In genomic region chr22:20427104-20427944, GRCh38 we compare ENCODE assay signal across 26 cellular contexts. TPM values are rescaled to one million over a fixed set of nuclear protein-coding genes. Genes with fewer than 3 reads are reported as not detected.
DNase-seq lines count a peak whose midpoint lies in the region; ATAC-seq, FAIRE-seq and TF ChIP-seq lines count a peak whose summit lies in the region.
"Had no signal": no experiment of that assay in that cellular context is flagged by ENCODE, and none has a peak within 500 bp of the region (broad histone marks: within the 10 kb centered on the region; RNA-seq: fewer than 3 reads in every experiment).

No MANE protein-coding gene starts in this region.

- no peak overlapping the region for H2AFZ ChIP-seq in astrocyte (ENCODE audit: low read depth, low read length)
- H2AFZ ChIP-seq: parathyroid adenoma had no signal

- H3K27ac ChIP-seq in CD4-positive, CD25-positive, alpha-beta regulatory T cell (ENCODE audit: insufficient read depth, low read length, poor library complexity, severe bottlenecking): no peak overlapping the region
- H3K27ac ChIP-seq in astrocyte (ENCODE audit: low read depth, low read length): no peak overlapping the region
- H3K27ac ChIP-seq: foreskin keratinocyte, heart right ventricle, KMS-11, parathyroid adenoma, right atrium auricular region, testis had no signal

- H3K27me3 Mint-ChIP-seq in CD4-positive, CD25-positive, alpha-beta regulatory T cell: peaks cover 40% of the 10 kb centered on the region
- H3K27me3 Mint-ChIP-seq in astrocyte (ENCODE audit: low read depth, unreplicated experiment): peaks cover 29% of the 10 kb centered on the region
- H3K27me3 Mint-ChIP-seq in neural crest cell (ENCODE audit: low read depth): peaks cover 23% of the 10 kb centered on the region

- H3K9me3 Mint-ChIP-seq in CD4-positive, CD25-positive, alpha-beta regulatory T cell: peaks cover 0 to 3% (median 0%) of the 10 kb centered on the region in 7 donors
- H3K9me3 Mint-ChIP-seq in astrocyte (ENCODE audit: unreplicated experiment) (no peaks in the 10 kb centered on the region), neural crest cell (no peaks in the 10 kb centered on the region)
- H3K9me3 Mint-ChIP-seq: activated T-cell treated with anti-CD3 and anti-CD28 coated beads, Interleukin-2, amount 50 U/mL, for 72 hours; stimulated activated memory B cell treated with anti-CD40 and anti-IgM and Interleukin-4, amounts not matched to agents 10 μg/mL and 1 μg/mL and 100 μg/mL, for 72 hours; T-helper 1 cell treated with Interleukin-12 subunit alpha and Interleukin-12 subunit beta and Interleukin-4 antibody, amounts not matched to agents 30 μg/mL and 1 μg/mL, for 36 hours had no signal

- FAIRE-seq in D721Med (lab: Jason Lieb, UNC) (no peak), astrocyte (lab: Jason Lieb, UNC) (no peak)
- FAIRE-seq: G401.6, H1, HTR-8/SVneo had no signal

- H3K36me3 ChIP-seq in CD4-positive, CD25-positive, alpha-beta regulatory T cell (ENCODE audit: control insufficient read depth, insufficient read depth, low read length): no peaks in the 10 kb centered on the region
- H3K36me3 ChIP-seq in astrocyte (ENCODE audit: insufficient read depth, low read length): peaks cover 7% of the 10 kb centered on the region

- H3K4me1 ChIP-seq in CD4-positive, CD25-positive, alpha-beta regulatory T cell (ENCODE audit: control insufficient read depth, insufficient read depth, low read length, poor library complexity, severe bottlenecking): peaks cover 46% of the 10 kb centered on the region
- peaks cover 17% of the 10 kb centered on the region for H3K4me1 ChIP-seq in astrocyte (ENCODE audit: insufficient read depth, low read length)
- H3K4me1 ChIP-seq: foreskin keratinocyte, parathyroid adenoma had no signal

- H3K4me3 ChIP-seq in CD4-positive, CD25-positive, alpha-beta regulatory T cell (ENCODE audit: low read depth, low read length): no peak overlapping the region
- no peak overlapping the region for H3K4me3 ChIP-seq in astrocyte (ENCODE audit: insufficient read depth, low read depth, low read length)
- H3K4me3 ChIP-seq: heart right ventricle, right atrium auricular region, testis had no signal

- ATAC-seq in CD4-positive, CD25-positive, alpha-beta regulatory T cell (ENCODE audit: low read depth in 2 of 2): no peak
- ATAC-seq: activated T-cell treated with anti-CD3 and anti-CD28 coated beads, Interleukin-2, amount 50 U/mL, for 72 hours; foreskin keratinocyte; heart right ventricle; stimulated activated memory B cell treated with anti-CD40 and anti-IgM and Interleukin-4, amounts not matched to agents 10 μg/mL and 1 μg/mL and 100 μg/mL, for 72 hours had no signal

- peaks cover 0 to 29% (median 12%) of the 10 kb centered on the region in 4 donors for H3K4me1 Mint-ChIP-seq in CD4-positive, CD25-positive, alpha-beta regulatory T cell
- peaks cover 2% of the 10 kb centered on the region for H3K4me1 Mint-ChIP-seq in astrocyte (ENCODE audit: low read depth, unreplicated experiment)
- H3K4me1 Mint-ChIP-seq in neural crest cell: peaks cover 12% of the 10 kb centered on the region

- H4K20me1 ChIP-seq in astrocyte (ENCODE audit: insufficient read depth, low read length): peaks cover 81% of the 10 kb centered on the region

- H3K4me3 Mint-ChIP-seq in CD4-positive, CD25-positive, alpha-beta regulatory T cell: peak overlapping the region; percentile 26 to 68 (median 52)
- H3K4me3 Mint-ChIP-seq in astrocyte (ENCODE audit: unreplicated experiment): peak overlapping the region; percentile 34
- peak overlapping the region; percentile 39 for H3K4me3 Mint-ChIP-seq in neural crest cell
- H3K4me3 Mint-ChIP-seq: stimulated activated memory B cell treated with anti-CD40 and anti-IgM and Interleukin-4, amounts not matched to agents 10 μg/mL and 1 μg/mL and 100 μg/mL, for 72 hours; T-helper 1 cell treated with Interleukin-12 subunit alpha and Interleukin-12 subunit beta and Interleukin-4 antibody, amounts not matched to agents 30 μg/mL and 1 μg/mL, for 36 hours had no signal

- peaks cover 18% of the 10 kb centered on the region for H3K79me2 ChIP-seq in astrocyte (ENCODE audit: insufficient read depth, low read length)
- H3K79me2 ChIP-seq: parathyroid adenoma had no signal

- no peak for DNase-seq in CD4-positive, CD25-positive, alpha-beta regulatory T cell
- DNase-seq in D721Med (ENCODE audit: insufficient read length, low spot score): peak; percentile 17
- DNase-seq in astrocyte (ENCODE audit: low read depth): no peak
- no peak for DNase-seq in neural crest cell (ENCODE audit: low read depth, low spot score)
- no peak for DNase-seq in NCI-H2029 treated with DMSO at 0.1 percent for 48 hours (lab: John Stamatoyannopoulos, UW)
- no peak for DNase-seq in NCI-H1930 (lab: John Stamatoyannopoulos, UW)
- no peak for DNase-seq in NCI-H1694 (lab: John Stamatoyannopoulos, UW)
- DNase-seq: activated CD4-positive, alpha-beta T cell treated with anti-CD3 and anti-CD28 coated beads for 4 hours; activated T-cell treated with anti-CD3 and anti-CD28 coated beads, Interleukin-2, amount 50 U/mL, for 72 hours; DMS53; effector CD4-positive, alpha-beta T cell; foreskin keratinocyte; heart right ventricle; mesendoderm; NCI-H1436; NCI-H69; stimulated activated CD4-positive, alpha-beta T cell treated with anti-CD3 and anti-CD28 coated beads, Interleukin-4, amount 100 ng/mL, for 1 hour; testis had no signal

- H3K27me3 ChIP-seq in CD4-positive, CD25-positive, alpha-beta regulatory T cell (ENCODE audit: control insufficient read depth, insufficient read depth, low read length): no peaks in the 10 kb centered on the region
- no peaks in the 10 kb centered on the region for H3K27me3 ChIP-seq in astrocyte (ENCODE audit: insufficient read depth, low read length)
- H3K27me3 ChIP-seq: testis had no signal

- peaks cover 6% of the 10 kb centered on the region for H3K36me3 Mint-ChIP-seq in CD4-positive, CD25-positive, alpha-beta regulatory T cell
- peaks cover 18% of the 10 kb centered on the region for H3K36me3 Mint-ChIP-seq in astrocyte (ENCODE audit: low read depth, unreplicated experiment)
- H3K36me3 Mint-ChIP-seq in neural crest cell (ENCODE audit: low read depth): peaks cover 10% of the 10 kb centered on the region
- H3K36me3 Mint-ChIP-seq: stimulated activated memory B cell treated with anti-CD40 and anti-IgM and Interleukin-4, amounts not matched to agents 10 μg/mL and 1 μg/mL and 100 μg/mL, for 72 hours had no signal

- H3K27ac Mint-ChIP-seq in CD4-positive, CD25-positive, alpha-beta regulatory T cell: peak overlapping the region in 1 of 3 donors; percentile 45
- H3K27ac Mint-ChIP-seq in astrocyte (ENCODE audit: unreplicated experiment) (no peak overlapping the region), neural crest cell (ENCODE audit: unreplicated experiment) (no peak overlapping the region)
- H3K27ac Mint-ChIP-seq: activated T-cell treated with anti-CD3 and anti-CD28 coated beads, Interleukin-2, amount 50 U/mL, for 72 hours; stimulated activated memory B cell treated with anti-CD40 and anti-IgM and Interleukin-4, amounts not matched to agents 10 μg/mL and 1 μg/mL and 100 μg/mL, for 72 hours; T-helper 1 cell treated with Interleukin-12 subunit alpha and Interleukin-12 subunit beta and Interleukin-4 antibody, amounts not matched to agents 30 μg/mL and 1 μg/mL, for 36 hours had no signal

- H3K9ac ChIP-seq in astrocyte (ENCODE audit: low read length): no peak overlapping the region
- H3K9ac ChIP-seq: KMS-11, parathyroid adenoma had no signal

- no peak overlapping the region for H3K4me2 ChIP-seq in astrocyte (ENCODE audit: low read length)
- H3K4me2 ChIP-seq: KMS-11 had no signal

- H3K9me3 ChIP-seq in CD4-positive, CD25-positive, alpha-beta regulatory T cell (ENCODE audit: control insufficient read depth in 2 of 2, low read length in 2 of 2): no peaks in the 10 kb centered on the region
- H3K9me3 ChIP-seq in astrocyte (ENCODE audit: insufficient read depth, low read depth, low read length): no peaks in the 10 kb centered on the region
- H3K9me3 ChIP-seq: heart right ventricle, right atrium auricular region, testis had no signal

- TF ChIP-seq CTCF in D721Med (IDR thresholded peaks at IDR 0.05; ENCODE audit: insufficient read depth, missing control alignments): no peak
- TF ChIP-seq CTCF in astrocyte (IDR thresholded peaks at IDR 0.05; ENCODE audit: insufficient read depth, low read depth, low read length): no peak
- no peak for TF ChIP-seq CTCF in neural crest cell (conservative IDR thresholded peaks at IDR 0.05)

RNA-seq across cellular contexts. Expression of gene SCARF2, which starts 10.3 kb away (rescaled TPM):
- 6.9 TPM for total RNA-seq in CD4-positive, CD25-positive, alpha-beta regulatory T cell
- 1 to 10 TPM in 2 of 4 donors, under 1 TPM in 2; 0.70 to 1.8 (median 1.1) TPM for polyA plus RNA-seq in CD4-positive, CD25-positive, alpha-beta regulatory T cell
- total RNA-seq in astrocyte (17.3 and 22.5 TPM in 2 replicates), neural crest cell (23.1 and 23.4 TPM in 2 replicates)

RNA-seq across cellular contexts. Expression of gene ZNF74, which starts 33.4 kb away (rescaled TPM):
- 4.1 TPM for total RNA-seq in CD4-positive, CD25-positive, alpha-beta regulatory T cell
- polyA plus RNA-seq in CD4-positive, CD25-positive, alpha-beta regulatory T cell: 1 to 10 TPM; 3.4 to 5.9 (median 4.5) TPM
- 14.2 and 14.3 TPM in 2 replicates for total RNA-seq in astrocyte
- total RNA-seq in neural crest cell: 54.2 and 55.1 TPM in 2 replicates
